ENCODE assay signal across 23 cellular contexts in the genomic region with DNA sequence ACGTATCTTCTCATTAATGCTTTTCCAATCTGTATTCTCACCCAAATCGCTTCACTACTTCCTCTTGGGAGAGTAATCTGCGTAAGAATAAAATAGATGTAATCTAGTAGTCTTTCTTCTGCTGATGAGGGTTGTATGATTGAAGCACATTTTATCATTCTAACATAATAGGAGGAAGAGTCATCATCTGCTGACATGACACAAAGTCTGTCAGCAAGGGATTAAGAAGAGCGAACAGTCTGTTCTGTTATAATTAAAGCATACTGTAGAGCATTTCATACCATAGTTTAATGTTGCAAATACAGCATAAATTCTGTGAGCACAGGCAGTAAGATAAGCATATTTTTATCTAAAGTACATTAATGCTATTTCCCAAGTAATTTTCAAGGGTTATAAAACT. TPM values are rescaled to one million over a fixed set of nuclear protein-coding genes. Genes with fewer than 3 reads are reported as not detected.
DNase-seq lines count a peak whose midpoint lies in the region; ATAC-seq, FAIRE-seq and TF ChIP-seq lines count a peak whose summit lies in the region.
"Had no signal": no experiment of that assay in that cellular context is flagged by ENCODE, and none has a peak within 500 bp of the region (broad histone marks: within the 10 kb centered on the region; RNA-seq: fewer than 3 reads in every experiment).

No MANE protein-coding gene starts in this region.

- H3K27ac ChIP-seq in HepG2 (ENCODE audit: extremely low read length, insufficient read depth, low read length) (no peak overlapping the region), right lobe of liver (no peak overlapping the region)
- H3K27ac ChIP-seq: GM23248 had no signal

- no peak for FAIRE-seq in HepG2 (lab: Jason Lieb, UNC)
- FAIRE-seq: GM12891 had no signal

- no peak overlapping the region for H2AFZ ChIP-seq in HepG2 (ENCODE audit: low read length)
- H2AFZ ChIP-seq: GM23248 had no signal

- H3K9me3 ChIP-seq in HepG2 (ENCODE audit: low read length), result no peaks in the 10 kb centered on the region
- H3K9me3 ChIP-seq in right lobe of liver, result no peaks in the 10 kb centered on the region
- H3K9me3 ChIP-seq: BE2C, HAP-1 had no signal

- CTCF ChIA-PET in HepG2 (lab: Yijun Ruan, JAX; ENCODE audit: low intra/inter-chr PET ratio, low total read pairs), result no interaction called here

- POLR2A ChIA-PET in HepG2 (lab: Yijun Ruan, JAX), result no interaction called here

- peaks cover 19% of the 10 kb centered on the region for H3K4me1 Mint-ChIP-seq in mesothelial cell of epicardium
- H3K4me1 Mint-ChIP-seq: CD4-positive, CD25-positive, alpha-beta regulatory T cell; CD8-positive, alpha-beta memory T cell had no signal

- DNase-seq in HepG2 (ENCODE audit: low spot score), result no peak
- no peak for DNase-seq in right lobe of liver
- DNase-seq in amniotic epithelial cell (ENCODE audit: low read depth), result peak; percentile 7
- DNase-seq in mesothelial cell of epicardium (ENCODE audit: low spot score in 2 of 2, unreplicated experiment in 2 of 2), result no peak
- DNase-seq: 8988T; BE2C; C1 segment of cervical spinal cord; CD4-positive, CD25-positive, alpha-beta regulatory T cell; CD8-positive, alpha-beta memory T cell; COR-L47; DMS 273 treated with DMSO at 0.1 percent for 48 hours; DMS53; DND-41; EL; GM23248; KBM-7 had no signal

- no peaks in the 10 kb centered on the region for H4K20me1 ChIP-seq in HepG2 (ENCODE audit: insufficient read depth, low read length)

- no peak overlapping the region for H3K4me3 ChIP-seq in HepG2 (replicated peaks in 1 of 3; ENCODE audit: insufficient read depth in 1 of 3, low read depth in 2 of 3, low read length in 3 of 3)
- H3K4me3 ChIP-seq in right lobe of liver, result no peak overlapping the region
- H3K4me3 ChIP-seq: GM23248, HAP-1 had no signal

- H3K79me2 ChIP-seq in HepG2 (ENCODE audit: insufficient read depth, low read length), result no peaks in the 10 kb centered on the region

- TF ChIP-seq POLR2A in HepG2 (IDR thresholded peaks at IDR 0.05; ENCODE audit: insufficient read depth in 1 of 2, low read depth in 2 of 2, low read length in 2 of 2) (no peak), right lobe of liver (IDR thresholded peaks at IDR 0.05) (no peak)

- TF ChIP-seq EP300 in HepG2 (IDR thresholded peaks at IDR 0.05; ENCODE audit: low read depth in 2 of 2, low read length in 2 of 2), result no peak
- TF ChIP-seq EP300 in HepG2 (CRISPR knock-in tag; IDR thresholded peaks at IDR 0.05; ENCODE audit: borderline replicate concordance), result no peak

- H3K9me3 Mint-ChIP-seq in mesothelial cell of epicardium, result peaks cover 5% of the 10 kb centered on the region
- H3K9me3 Mint-ChIP-seq: CD4-positive, CD25-positive, alpha-beta regulatory T cell; CD8-positive, alpha-beta memory T cell had no signal

- H3K36me3 Mint-ChIP-seq in mesothelial cell of epicardium, result no peaks in the 10 kb centered on the region
- H3K36me3 Mint-ChIP-seq: CD4-positive, CD25-positive, alpha-beta regulatory T cell; CD8-positive, alpha-beta memory T cell had no signal

- no peak for TF ChIP-seq CTCF in HepG2 (CRISPR knock-in tag; IDR thresholded peaks at IDR 0.05)
- TF ChIP-seq CTCF in right lobe of liver (IDR thresholded peaks at IDR 0.05), result no peak
- TF ChIP-seq CTCF in mesothelial cell of epicardium (IDR thresholded peaks at IDR 0.05; ENCODE audit: unreplicated experiment), result no peak

- no peak for ATAC-seq in HepG2
- no peak for ATAC-seq in right lobe of liver
- ATAC-seq in HG02870 (IDR thresholded peaks at IDR 0.05; ENCODE audit: unreplicated experiment), result no peak
- ATAC-seq in HG03097 (IDR thresholded peaks at IDR 0.05; ENCODE audit: low FRiP score, unreplicated experiment), result no peak
- no peak for ATAC-seq in HG02588 (IDR thresholded peaks at IDR 0.05; ENCODE audit: unreplicated experiment)

- 26% methylated on average over 4 of the region's 4 CpGs for WGBS in HepG2 (ENCODE audit: low lambda C conversion rate)
- WGBS in right lobe of liver (ENCODE audit: insufficient coverage, low coverage, low lambda C conversion rate, missing lambda C conversion rate), result 51% methylated on average over 4 of the region's 4 CpGs

- H3K9ac ChIP-seq in HepG2 (ENCODE audit: insufficient read depth, low read depth, low read length), result no peak overlapping the region
- H3K9ac ChIP-seq: GM23248 had no signal

- H3K4me2 ChIP-seq in HepG2 (ENCODE audit: low read depth, low read length), result no peak overlapping the region

- intact Hi-C loops in HepG2 (cut with micrococcal nuclease; ENCODE audit: unreplicated experiment) (no loop called here), right lobe of liver (cut with DNase I) (no loop called here)

- no peaks in the 10 kb centered on the region for H3K27me3 Mint-ChIP-seq in mesothelial cell of epicardium (ENCODE audit: low read depth)

- peaks cover 0 to 13% of the 10 kb centered on the region in 2 experiments; a peak in 2 of 5 replicates for H3K27me3 ChIP-seq in HepG2 (ENCODE audit: control insufficient read depth in 1 of 2, insufficient read depth in 2 of 2, low read length in 2 of 2)
- H3K27me3 ChIP-seq in right lobe of liver, result no peaks in the 10 kb centered on the region
- H3K27me3 ChIP-seq: BE2C had no signal

- TF ChIP-seq RAD21 in HepG2 (CRISPR knock-in tag; IDR thresholded peaks at IDR 0.05), result no peak

- no peaks in the 10 kb centered on the region for H3K4me1 ChIP-seq in HepG2 (ENCODE audit: insufficient read depth, low read length)
- H3K4me1 ChIP-seq in right lobe of liver, result no peaks in the 10 kb centered on the region
- H3K4me1 ChIP-seq: BE2C had no signal

- in situ Hi-C loops in HepG2 (cut with HindIII; ENCODE audit: extremely low pct_ligation_motif_present, low pct_unique_long_range_greater_than_20kb), result no loop called here

- no peaks in the 10 kb centered on the region for H3K36me3 ChIP-seq in HepG2 (replicated peaks in 1 of 2; ENCODE audit: control insufficient read depth in 1 of 2, insufficient read depth in 2 of 2, low read length in 2 of 2)
- no peaks in the 10 kb centered on the region for H3K36me3 ChIP-seq in right lobe of liver
- H3K36me3 ChIP-seq: BE2C, HAP-1 had no signal

- no TSS peak for BruUV-seq in HepG2 (replicated peaks; lab: Mats Ljungman, UMichigan)

- peak overlapping the region; percentile 1 for H3K27ac Mint-ChIP-seq in mesothelial cell of epicardium
- H3K27ac Mint-ChIP-seq: CD4-positive, CD25-positive, alpha-beta regulatory T cell; CD8-positive, alpha-beta memory T cell had no signal

- H3K4me3 Mint-ChIP-seq in mesothelial cell of epicardium, result no peak overlapping the region
- H3K4me3 Mint-ChIP-seq: CD4-positive, CD25-positive, alpha-beta regulatory T cell; CD8-positive, alpha-beta memory T cell had no signal

TF ChIP-seq in HepG2, 621 proteins besides CTCF, POLR2A, EP300 and RAD21 (continues in another document):
- TF ChIP-seq, protein P1, sequence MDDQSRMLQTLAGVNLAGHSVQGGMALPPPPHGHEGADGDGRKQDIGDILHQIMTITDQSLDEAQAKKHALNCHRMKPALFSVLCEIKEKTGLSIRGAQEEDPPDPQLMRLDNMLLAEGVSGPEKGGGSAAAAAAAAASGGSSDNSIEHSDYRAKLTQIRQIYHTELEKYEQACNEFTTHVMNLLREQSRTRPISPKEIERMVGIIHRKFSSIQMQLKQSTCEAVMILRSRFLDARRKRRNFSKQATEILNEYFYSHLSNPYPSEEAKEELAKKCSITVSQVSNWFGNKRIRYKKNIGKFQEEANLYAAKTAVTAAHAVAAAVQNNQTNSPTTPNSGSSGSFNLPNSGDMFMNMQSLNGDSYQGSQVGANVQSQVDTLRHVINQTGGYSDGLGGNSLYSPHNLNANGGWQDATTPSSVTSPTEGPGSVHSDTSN (CRISPR knock-in tag; IDR thresholded peaks at IDR 0.05; ENCODE audit: borderline replicate concordance), result no peak
- TF ChIP-seq PAF1 (CRISPR knock-in tag; IDR thresholded peaks at IDR 0.05) (no peak), ZNF256 (CRISPR knock-in tag; conservative IDR thresholded peaks at IDR 0.05) (no peak), MED13 (CRISPR knock-in tag; IDR thresholded peaks at IDR 0.05) (no peak), AGO2 (optimal IDR thresholded peaks at IDR 0.05; ENCODE audit: low read depth, low read length) (no peak)

RNA-seq across cellular contexts. Expression of a gene that starts 10.4 kb away (rescaled TPM):
- total RNA-seq in HepG2 (2016; rRNA removed; fragmentation: Illumina TruSeq; extraction: Trizol) (0.46 and 1.1 TPM in 2 replicates), right lobe of liver (not detected), mesothelial cell of epicardium (not detected in 3 replicates)
- total RNA-seq in HepG2 (2016; cell fraction: cytosol; rRNA removed; fragmentation: Illumina TruSeq; extraction: Trizol; ENCODE audit: low read depth), result 0.30 and 0.62 TPM in 2 replicates
- total RNA-seq in HepG2 (2016; cell fraction: insoluble cytoplasmic fraction; rRNA removed; fragmentation: Illumina TruSeq; extraction: Trizol), result 0.46 and 0.58 TPM in 2 replicates
- total RNA-seq in HepG2 (2016; cell fraction: membrane; rRNA removed; fragmentation: Illumina TruSeq; extraction: Trizol), result 0.40 and 0.45 TPM in 2 replicates
- total RNA-seq in HepG2 (2016; cell fraction: nucleus; rRNA removed; fragmentation: Illumina TruSeq; extraction: Trizol), result 0.43 TPM in 1 of 2 replicates, not detected in the other
- not detected in 2 replicates for polyA plus RNA-seq in HepG2 (2011; rRNA removed)
- 0.04 TPM in 1 of 2 replicates, not detected in the other for polyA plus RNA-seq in HepG2 (2011; cell fraction: cytosol; rRNA removed)
- not detected in 2 replicates for polyA plus RNA-seq in HepG2 (2011; cell fraction: nucleus; rRNA removed)
- polyA plus RNA-seq in HepG2 (2012), result not detected in 2 replicates
- 0.09 TPM in 1 of 2 replicates, not detected in the other for polyA plus RNA-seq in HepG2 (2016; cell fraction: cytosol; fragmentation: Illumina TruSeq; extraction: Trizol; ENCODE audit: low read depth)
- 0.20 TPM in 1 of 2 replicates, not detected in the other for polyA plus RNA-seq in HepG2 (2016; cell fraction: insoluble cytoplasmic fraction; fragmentation: Illumina TruSeq; extraction: Trizol; ENCODE audit: low read depth)
- polyA plus RNA-seq in HepG2 (2016; cell fraction: membrane; fragmentation: Illumina TruSeq; extraction: Trizol; ENCODE audit: low read depth), result 0.14 TPM in 1 of 2 replicates, not detected in the other
- polyA plus RNA-seq in HepG2 (2016; cell fraction: nucleus; fragmentation: Illumina TruSeq; extraction: Trizol; ENCODE audit: insufficient read depth, low read depth), result 0.38 and 0.77 TPM in 2 replicates
- not detected in 2 replicates for polyA minus RNA-seq in HepG2 (2011; rRNA and poly(A)+ RNA removed; ENCODE audit: low replicate concordance)
- polyA minus RNA-seq in HepG2 (2011; cell fraction: cytosol; rRNA and poly(A)+ RNA removed), result not detected in 2 replicates
- not detected in 2 replicates for polyA minus RNA-seq in HepG2 (2011; cell fraction: nucleus; rRNA and poly(A)+ RNA removed)
- total RNA-seq: CD4-positive, CD25-positive, alpha-beta regulatory T cell; G401; GM23248; HT-29 had no signal
- polyA plus RNA-seq: CD4-positive, CD25-positive, alpha-beta regulatory T cell; CD8-positive, alpha-beta memory T cell; GM23248 had no signal
